Comparison of ENCODE assay signal across 18 cellular contexts in the genomic region with DNA sequence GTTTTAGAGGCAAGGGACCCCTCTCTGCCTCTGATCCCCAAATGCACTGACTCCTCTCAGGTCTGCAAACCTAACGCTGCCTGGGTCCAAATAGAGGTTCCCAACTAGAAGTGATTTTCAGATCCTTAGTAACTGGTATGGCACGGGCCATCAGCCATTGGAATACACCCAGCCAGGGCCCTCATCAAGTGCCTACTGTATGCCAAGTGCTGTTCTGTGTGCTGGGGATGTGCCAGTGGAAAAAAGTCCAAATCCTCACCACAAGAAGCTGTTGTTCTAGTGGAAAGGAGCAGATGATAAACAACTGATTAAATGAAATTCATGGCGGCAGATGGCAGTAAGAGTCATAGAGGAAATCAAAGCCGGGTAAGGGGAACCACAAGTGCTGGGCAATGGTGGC. TPM values are rescaled to one million over a fixed set of nuclear protein-coding genes. Genes with fewer than 3 reads are reported as not detected.
A peak's percentile ranks its signal among the peaks of the same experiment; 100 is the strongest.
DNase-seq lines count a peak whose midpoint lies in the region; ATAC-seq and TF ChIP-seq lines count a peak whose summit lies in the region.
"Had no signal": no experiment of that assay in that cellular context is flagged by ENCODE, and none has a peak within 500 bp of the region (broad histone marks: within the 10 kb centered on the region; RNA-seq: fewer than 3 reads in every experiment).

No MANE protein-coding gene starts in this region.

- no peak for ATAC-seq in stimulated activated memory B cell treated with anti-CD40 and anti-IgM and Interleukin-4, amounts not matched to agents 10 μg/mL and 1 μg/mL and 100 μg/mL, for 72 hours
- ATAC-seq: activated CD8-positive, alpha-beta T cell treated with anti-CD3 and anti-CD28 coated beads for 36 hours; Panc1 had no signal

- no peaks in the 10 kb centered on the region for H3K36me3 Mint-ChIP-seq in stimulated activated memory B cell treated with anti-CD40 and anti-IgM and Interleukin-4, amounts not matched to agents 10 μg/mL and 1 μg/mL and 100 μg/mL, for 72 hours

- H3K4me3 ChIP-seq in mucosa of rectum (ENCODE audit: low read length in 2 of 2) (no peak overlapping the region), suprapubic skin (no peak overlapping the region), SK-N-SH (ENCODE audit: low read depth in 2 of 2, low read length in 1 of 2) (no peak overlapping the region)
- H3K4me3 ChIP-seq: adrenal gland, colonic mucosa, HAP-1, tibial artery had no signal

- peaks cover 32% of the 10 kb centered on the region for H3K27me3 Mint-ChIP-seq in stimulated activated memory B cell treated with anti-CD40 and anti-IgM and Interleukin-4, amounts not matched to agents 10 μg/mL and 1 μg/mL and 100 μg/mL, for 72 hours
- H3K27me3 Mint-ChIP-seq: activated CD8-positive, alpha-beta T cell treated with anti-CD3 and anti-CD28 coated beads for 36 hours had no signal

- TF ChIP-seq CTCF in suprapubic skin (IDR thresholded peaks at IDR 0.05) (no peak), SK-N-SH (IDR thresholded peaks at IDR 0.05) (no peak)

- no peak for TF ChIP-seq POLR2A in suprapubic skin (IDR thresholded peaks at IDR 0.05)

- WGBS in suprapubic skin: 50% methylated on average over 4 of the region's 4 CpGs
- 83% methylated on average over 4 of the region's 4 CpGs for WGBS in SK-N-SH (ENCODE audit: low lambda C conversion rate)

- no peak overlapping the region for H3K27ac Mint-ChIP-seq in stimulated activated memory B cell treated with anti-CD40 and anti-IgM and Interleukin-4, amounts not matched to agents 10 μg/mL and 1 μg/mL and 100 μg/mL, for 72 hours
- H3K27ac Mint-ChIP-seq: activated CD8-positive, alpha-beta T cell treated with anti-CD3 and anti-CD28 coated beads for 36 hours had no signal

- H3K27me3 ChIP-seq in mucosa of rectum (ENCODE audit: control insufficient read depth in 2 of 2, insufficient read depth in 2 of 2, low read length in 2 of 2): no peaks in the 10 kb centered on the region
- H3K27me3 ChIP-seq in suprapubic skin: no peaks in the 10 kb centered on the region
- H3K27me3 ChIP-seq in SK-N-SH (ENCODE audit: insufficient read depth): no peaks in the 10 kb centered on the region
- H3K27me3 ChIP-seq: adrenal gland, colonic mucosa had no signal

- TF ChIP-seq EP300 in suprapubic skin (IDR thresholded peaks at IDR 0.05) (no peak), SK-N-SH (IDR thresholded peaks at IDR 0.05; ENCODE audit: borderline replicate concordance in 1 of 2, low read depth in 1 of 2, low read length in 1 of 2) (no peak)

- H3K36me3 ChIP-seq in mucosa of rectum (ENCODE audit: control insufficient read depth in 2 of 2, insufficient read depth in 2 of 2, low read length in 2 of 2): no peaks in the 10 kb centered on the region
- no peaks in the 10 kb centered on the region for H3K36me3 ChIP-seq in suprapubic skin
- H3K36me3 ChIP-seq in SK-N-SH (replicated peaks in 1 of 2; ENCODE audit: control insufficient read depth in 1 of 2, insufficient read depth in 2 of 2, low read length in 1 of 2): no peaks in the 10 kb centered on the region
- H3K36me3 ChIP-seq: adrenal gland, colonic mucosa, HAP-1, tibial artery had no signal

- peaks cover 5% of the 10 kb centered on the region for H3F3A ChIP-seq in SK-N-SH (replicated peaks; ENCODE audit: insufficient read depth)

- H3K9ac ChIP-seq in mucosa of rectum (ENCODE audit: low read depth in 1 of 2, low read length in 2 of 2): no peak overlapping the region
- H3K9ac ChIP-seq in SK-N-SH: no peak overlapping the region

- H3K4me2 ChIP-seq in SK-N-SH: no peak overlapping the region

- peaks cover 2% of the 10 kb centered on the region for H3K9me3 Mint-ChIP-seq in stimulated activated memory B cell treated with anti-CD40 and anti-IgM and Interleukin-4, amounts not matched to agents 10 μg/mL and 1 μg/mL and 100 μg/mL, for 72 hours
- H3K9me3 Mint-ChIP-seq: activated CD8-positive, alpha-beta T cell treated with anti-CD3 and anti-CD28 coated beads for 36 hours had no signal

- no peak overlapping the region for H3K4me3 Mint-ChIP-seq in stimulated activated memory B cell treated with anti-CD40 and anti-IgM and Interleukin-4, amounts not matched to agents 10 μg/mL and 1 μg/mL and 100 μg/mL, for 72 hours
- H3K4me3 Mint-ChIP-seq: activated CD8-positive, alpha-beta T cell treated with anti-CD3 and anti-CD28 coated beads for 36 hours had no signal

- peak overlapping the region; percentile 53 to 56 for H3K27ac ChIP-seq in mucosa of rectum (ENCODE audit: low read depth in 2 of 2, low read length in 2 of 2)
- peak overlapping the region; percentile 63 for H3K27ac ChIP-seq in suprapubic skin
- H3K27ac ChIP-seq in SK-N-SH (ENCODE audit: low read depth in 2 of 2, low read length in 1 of 2): no peak overlapping the region
- H3K27ac ChIP-seq: 22Rv1, tibial artery, VCaP had no signal

- no peaks in the 10 kb centered on the region for H3K9me3 ChIP-seq in mucosa of rectum (ENCODE audit: control insufficient read depth in 2 of 2, low read length in 2 of 2)
- H3K9me3 ChIP-seq in suprapubic skin: no peaks in the 10 kb centered on the region
- H3K9me3 ChIP-seq in SK-N-SH: no peaks in the 10 kb centered on the region
- H3K9me3 ChIP-seq: adrenal gland, colonic mucosa, tibial artery had no signal

- H3K79me2 ChIP-seq in SK-N-SH (ENCODE audit: insufficient read depth): no peaks in the 10 kb centered on the region

- POLR2A ChIA-PET in SK-N-SH (lab: Yijun Ruan, JAX): interaction anchor here (0.6 kb wide), 1 partner anchor 17 kb away, joined by 5 read pairs; no protein-coding TSS in a partner anchor

- CTCF ChIA-PET in SK-N-SH (lab: Yijun Ruan, JAX): no interaction called here

- H2AFZ ChIP-seq in SK-N-SH (ENCODE audit: low read depth): no peak overlapping the region

- peak; percentile 56 for DNase-seq in DMS 273 (lab: John Stamatoyannopoulos, UW; ENCODE audit: unreplicated experiment)
- DNase-seq in DMS 273 treated with DMSO at 0.1 percent for 48 hours (lab: John Stamatoyannopoulos, UW): no peak
- peak; percentile 85 for DNase-seq in globus pallidus (ENCODE audit: low spot score)
- DNase-seq in suprapubic skin (ENCODE audit: low spot score in 2 of 2): peak in 1 of 2 donors; percentile 60
- DNase-seq in SK-N-SH: no peak
- no peak for DNase-seq in NCI-H1694 (lab: John Stamatoyannopoulos, UW)
- DNase-seq: activated CD8-positive, alpha-beta T cell treated with anti-CD3 and anti-CD28 coated beads for 36 hours; colonic mucosa; islet precursor cell; NCI-H2081 had no signal

- no peaks in the 10 kb centered on the region for H3K9me2 ChIP-seq in SK-N-SH

- no peaks in the 10 kb centered on the region for H3K4me1 Mint-ChIP-seq in stimulated activated memory B cell treated with anti-CD40 and anti-IgM and Interleukin-4, amounts not matched to agents 10 μg/mL and 1 μg/mL and 100 μg/mL, for 72 hours

- H4K20me1 ChIP-seq in SK-N-SH (ENCODE audit: insufficient read depth): no peaks in the 10 kb centered on the region

- H3K4me1 ChIP-seq in mucosa of rectum (ENCODE audit: control insufficient read depth in 2 of 2, insufficient read depth in 2 of 2, low read length in 2 of 2): peaks cover 5 to 12% of the 10 kb centered on the region in 2 donors
- peaks cover 43% of the 10 kb centered on the region for H3K4me1 ChIP-seq in suprapubic skin
- peaks cover 0 to 7% of the 10 kb centered on the region in 2 experiments; a peak in 2 of 4 replicates for H3K4me1 ChIP-seq in SK-N-SH (ENCODE audit: control insufficient read depth in 1 of 2, insufficient read depth in 2 of 2, low read depth in 1 of 2, low read length in 1 of 2)
- H3K4me1 ChIP-seq: colonic mucosa, HAP-1 had no signal

- TF ChIP-seq RAD21 in SK-N-SH (IDR thresholded peaks at IDR 0.05; ENCODE audit: low read length): no peak

TF ChIP-seq in SK-N-SH, 30 proteins besides CTCF, POLR2A, EP300 and RAD21 (continues in another document):
- TF ChIP-seq USF1 (IDR thresholded peaks at IDR 0.05; ENCODE audit: borderline replicate concordance, low read depth) (no peak), IRF3 (IDR thresholded peaks at IDR 0.05; ENCODE audit: low read depth, low read length) (no peak), RXRA (IDR thresholded peaks at IDR 0.05; ENCODE audit: borderline replicate concordance, low read depth) (no peak), GABPA (IDR thresholded peaks at IDR 0.05; ENCODE audit: low read depth) (no peak), TCF12 (IDR thresholded peaks at IDR 0.05) (no peak), ZBTB33 (IDR thresholded peaks at IDR 0.05; ENCODE audit: borderline replicate concordance, low read depth) (no peak), JUND (IDR thresholded peaks at IDR 0.05) (no peak), RFX5 (IDR thresholded peaks at IDR 0.05; ENCODE audit: low read length) (no peak)

RNA-seq across cellular contexts. Expression of gene MED9, which starts 57.2 kb away (rescaled TPM):
- 10 to 100 TPM; 14.6 to 22.6 (median 17.4) TPM for total RNA-seq in suprapubic skin
- polyA plus RNA-seq in SK-N-SH (2012; rRNA removed): 9.7 and 10.1 TPM in 2 replicates
- polyA plus RNA-seq in SK-N-SH (2012; cell fraction: cytosol; rRNA removed): 7.4 and 9.3 TPM in 2 replicates
- polyA plus RNA-seq in SK-N-SH (2012; cell fraction: nucleus; rRNA removed): 7.9 and 10.5 TPM in 2 replicates

Comparison
In these comparisons a context has a peak if more than half of its experiments do, and no peak if none do; other contexts are left out.
1. DNase-seq: peak in DMS 273 (single experiment) and globus pallidus (single experiment); none in DMS 273 treated with DMSO at 0.1 percent for 48 hours (single experiment), SK-N-SH (single experiment) and NCI-H1694 (single experiment).
2. H3K27ac ChIP-seq: peak in mucosa of rectum (2 of 2) and suprapubic skin (single experiment); none in SK-N-SH (0 of 2).